In genomic region chr3:11305509-11305908, GRCh38 we compare ENCODE assay signal across 15 cellular contexts. TPM values are rescaled to one million over a fixed set of nuclear protein-coding genes. Genes with fewer than 3 reads are reported as not detected.
A peak's percentile ranks its signal among the peaks of the same experiment; 100 is the strongest.
DNase-seq lines count a peak whose midpoint lies in the region; ATAC-seq and TF ChIP-seq lines count a peak whose summit lies in the region.
"Had no signal": no experiment of that assay in that cellular context is flagged by ENCODE, and none has a peak within 500 bp of the region (broad histone marks: within the 10 kb centered on the region; RNA-seq: fewer than 3 reads in every experiment).

No MANE protein-coding gene starts in this region.

- no peak for DNase-seq in MCF 10A (ENCODE audit: unreplicated experiment)
- no peak for DNase-seq in breast epithelium (ENCODE audit: low spot score in 2 of 2)
- peak; percentile 11 for DNase-seq in OCI-M1 (lab: John Stamatoyannopoulos, UW)
- no peak for DNase-seq in epithelial cell of prostate (ENCODE audit: low read depth, low spot score)
- DNase-seq in upper lobe of right lung: no peak
- no peak for DNase-seq in hepatocyte (ENCODE audit: low spot score)
- DNase-seq: activated CD4-positive, CD25-positive, alpha-beta regulatory T cell treated with anti-CD3 and anti-CD28 coated beads, Interleukin-2, amount 50 U/mL, for 72 hours; activated T-cell treated with anti-CD3 and anti-CD28 coated beads, Interleukin-2, amount 50 U/mL, for 4 hours; effector CD4-positive, alpha-beta T cell; NCI-H1417; NCI-H226; posterior cingulate gyrus had no signal

- H3K27ac ChIP-seq in breast epithelium: peak overlapping the region in 1 of 2 donors; percentile 93
- H3K27ac ChIP-seq in epithelial cell of prostate: peak overlapping the region; percentile 44
- peak overlapping the region; percentile 45 for H3K27ac ChIP-seq in upper lobe of right lung
- H3K27ac ChIP-seq in hepatocyte: no peak overlapping the region
- H3K27ac ChIP-seq: suprapubic skin had no signal

- no peaks in the 10 kb centered on the region for H3K79me2 ChIP-seq in hepatocyte

- intact Hi-C loops in MCF 10A (cut with micrococcal nuclease): no loop called here
- intact Hi-C loops in breast epithelium (cut with DNase I; ENCODE audit: low total_unique reads): loop anchor here (5.0 kb wide), 1 partner anchor 297 kb away; no protein-coding TSS in a partner anchor
- intact Hi-C loops in upper lobe of right lung (cut with DNase I): no loop called here

- no peak overlapping the region for H3K4me2 ChIP-seq in hepatocyte

- H3K36me3 Mint-ChIP-seq in MCF 10A (ENCODE audit: insufficient read depth, unreplicated experiment): peaks cover 66% of the 10 kb centered on the region

- CTCF ChIA-PET in MCF 10A (lab: Yijun Ruan, JAX): interaction anchor here (0.8 kb wide), 1 partner anchor 29 kb away, joined by 3 read pairs; no protein-coding TSS in a partner anchor

- H3K27me3 Mint-ChIP-seq in MCF 10A (ENCODE audit: insufficient read depth, unreplicated experiment): no peaks in the 10 kb centered on the region

- H3K4me1 ChIP-seq in breast epithelium (no peaks in the 10 kb centered on the region), upper lobe of right lung (peaks cover 12% of the 10 kb centered on the region), hepatocyte (ENCODE audit: insufficient read depth) (no peaks in the 10 kb centered on the region)

- no peaks in the 10 kb centered on the region for H3K9me2 ChIP-seq in hepatocyte (replicated peaks; ENCODE audit: insufficient read depth)

- no peak overlapping the region for H3K4me3 ChIP-seq in breast epithelium
- H3K4me3 ChIP-seq in upper lobe of right lung: no peak overlapping the region
- H3K4me3 ChIP-seq in hepatocyte: no peak overlapping the region
- H3K4me3 ChIP-seq: suprapubic skin had no signal

- H3K4me3 Mint-ChIP-seq in MCF 10A (ENCODE audit: unreplicated experiment): no peak overlapping the region
- H3K4me3 Mint-ChIP-seq: activated T-cell treated with anti-CD3 and anti-CD28 coated beads, Interleukin-2, amount 50 U/mL, for 4 hours had no signal

- H3K27me3 ChIP-seq in breast epithelium: no peaks in the 10 kb centered on the region
- H3K27me3 ChIP-seq in upper lobe of right lung: no peaks in the 10 kb centered on the region
- no peaks in the 10 kb centered on the region for H3K27me3 ChIP-seq in hepatocyte
- H3K27me3 ChIP-seq: suprapubic skin had no signal

- ATAC-seq in upper lobe of right lung (no peak), GM19395 (IDR thresholded peaks at IDR 0.05; ENCODE audit: unreplicated experiment) (no peak), GM21825 (IDR thresholded peaks at IDR 0.05; ENCODE audit: unreplicated experiment) (no peak)
- ATAC-seq: activated T-cell treated with anti-CD3 and anti-CD28 coated beads, Interleukin-2, amount 50 U/mL, for 4 hours had no signal

- TF ChIP-seq CTCF in MCF 10A (IDR thresholded peaks at IDR 0.05; ENCODE audit: unreplicated experiment) (no peak), breast epithelium (IDR thresholded peaks at IDR 0.05) (no peak), upper lobe of right lung (IDR thresholded peaks at IDR 0.05) (no peak), hepatocyte (IDR thresholded peaks at IDR 0.05; ENCODE audit: poor library complexity) (no peak)

- H3K9me3 ChIP-seq in breast epithelium (no peaks in the 10 kb centered on the region), upper lobe of right lung (no peaks in the 10 kb centered on the region), hepatocyte (ENCODE audit: low read depth) (no peaks in the 10 kb centered on the region)
- H3K9me3 ChIP-seq: suprapubic skin had no signal

- peaks cover 8% of the 10 kb centered on the region for H3K4me1 Mint-ChIP-seq in MCF 10A (ENCODE audit: insufficient read depth, unreplicated experiment)

- H4K20me1 ChIP-seq in hepatocyte (ENCODE audit: insufficient read depth, poor library complexity, severe bottlenecking): no peaks in the 10 kb centered on the region

- H3K36me3 ChIP-seq in breast epithelium (no peaks in the 10 kb centered on the region), upper lobe of right lung (peaks cover 47% of the 10 kb centered on the region), hepatocyte (replicated peaks; ENCODE audit: insufficient read depth, low read depth) (no peaks in the 10 kb centered on the region)

- peak overlapping the region; percentile 69 for H3K27ac Mint-ChIP-seq in MCF 10A (ENCODE audit: low read depth, unreplicated experiment)

- TF ChIP-seq POLR2A in breast epithelium (IDR thresholded peaks at IDR 0.05): no peak

- POLR2A ChIA-PET in MCF 10A (lab: Yijun Ruan, JAX): interaction anchor here (0.6 to 1.7 kb wide), 3 partner anchors 16 to 1013 kb away, joined by 3 to 5 read pairs (median 3); partner anchors contain the start of gene GHRL

- BruUV-seq in MCF 10A (replicated peaks; lab: Mats Ljungman, UMichigan): no TSS peak

- H3K9me3 Mint-ChIP-seq in MCF 10A (ENCODE audit: unreplicated experiment): no peaks in the 10 kb centered on the region
- H3K9me3 Mint-ChIP-seq: activated T-cell treated with anti-CD3 and anti-CD28 coated beads, Interleukin-2, amount 50 U/mL, for 4 hours had no signal

- no peak overlapping the region for H2AFZ ChIP-seq in hepatocyte

- WGBS in hepatocyte (ENCODE audit: low lambda C conversion rate, missing lambda C conversion rate): 83% methylated on average over 1 of the region's 1 CpG

RNA-seq across cellular contexts. Expression of gene ATG7, which starts 33.3 kb away (rescaled TPM):
- 52.3 and 54.0 TPM in 2 replicates for total RNA-seq in MCF 10A (2022)
- total RNA-seq in breast epithelium: 10 to 100 TPM; 64.9 to 81.9 (median 75.5) TPM
- total RNA-seq in upper lobe of right lung: 49.9 TPM
- total RNA-seq in hepatocyte: 20.8 and 38.6 TPM in 2 replicates
- polyA plus RNA-seq in hepatocyte: 18.4 and 29.0 TPM in 2 replicates
